Comparison of ENCODE assay signal across 1 cellular context in genomic region chr12:69623970-69624369, GRCh38.
TF ChIP-seq lines count a peak whose summit lies in the region.

No MANE protein-coding gene starts in this region.

TF ChIP-seq in K562, 482 proteins besides CTCF, POLR2A, EP300 and RAD21 (continued from another document):
- TF ChIP-seq LEF1 (IDR thresholded peaks at IDR 0.05), result peak; percentile 98
- TF ChIP-seq HDGF (IDR thresholded peaks at IDR 0.05), result no peak
- TF ChIP-seq ID3 (CRISPR knock-in tag; IDR thresholded peaks at IDR 0.05), result no peak
- peak; percentile 94 for TF ChIP-seq ID3 (tag; IDR thresholded peaks at IDR 0.05)
- no peak for TF ChIP-seq XRCC3 (IDR thresholded peaks at IDR 0.05)
- peak; percentile 82; the same call in 1 of the 2 replicates for TF ChIP-seq CBFB (CRISPR knock-in tag; IDR thresholded peaks at IDR 0.05)
- no peak for TF ChIP-seq GTF2E2 (tag; IDR thresholded peaks at IDR 0.05)
- no peak for TF ChIP-seq HDAC6 (IDR thresholded peaks at IDR 0.05; ENCODE audit: low read depth, low read length)
- peak; percentile 70 for TF ChIP-seq JUND (IDR thresholded peaks at IDR 0.05; ENCODE audit: borderline replicate concordance, low read depth, low read length)
- peak; percentile 55; the same call in 1 of the 3 replicates for TF ChIP-seq JUND (tag; IDR thresholded peaks at IDR 0.05; ENCODE audit: borderline replicate concordance, low read depth, low read length)
- peak; percentile 93 for TF ChIP-seq ZNF583 (CRISPR knock-in tag; IDR thresholded peaks at IDR 0.05)
- TF ChIP-seq CREM (IDR thresholded peaks at IDR 0.05; ENCODE audit: low read depth), result peak; percentile 83
- peak; percentile 97 for TF ChIP-seq SOX6 (IDR thresholded peaks at IDR 0.05)
- no peak for TF ChIP-seq PREB (CRISPR knock-in tag; IDR thresholded peaks at IDR 0.05)
- peak; percentile 93 for TF ChIP-seq ZNF175 (CRISPR knock-in tag; IDR thresholded peaks at IDR 0.05; ENCODE audit: low read depth)
- no peak for TF ChIP-seq POLR2B (IDR thresholded peaks at IDR 0.05; ENCODE audit: low read depth, partially characterized antibody)
- TF ChIP-seq ARID3B (CRISPR knock-in tag; IDR thresholded peaks at IDR 0.05; ENCODE audit: borderline replicate concordance), result no peak
- TF ChIP-seq SRSF1 (IDR thresholded peaks at IDR 0.05; ENCODE audit: low read depth, low read length), result no peak
- TF ChIP-seq POLR2AphosphoS5 (IDR thresholded peaks at IDR 0.05; ENCODE audit: control insufficient read depth, insufficient read depth, low read depth, low read length), result peak; percentile 100
- TF ChIP-seq EGR1 (conservative IDR thresholded peaks at IDR 0.05), result no peak
- TF ChIP-seq TRIM24 (IDR thresholded peaks at IDR 0.05), result peak; percentile 100
- TF ChIP-seq ASH1L (IDR thresholded peaks at IDR 0.05; ENCODE audit: borderline replicate concordance, low read depth, partially characterized antibody), result no peak
- TF ChIP-seq ZNF324 (CRISPR knock-in tag; IDR thresholded peaks at IDR 0.05), result no peak
- TF ChIP-seq U2AF2 (optimal IDR thresholded peaks at IDR 0.05; ENCODE audit: low read depth, low read length), result no peak
- TF ChIP-seq CCNT2 (IDR thresholded peaks at IDR 0.05; ENCODE audit: borderline replicate concordance, extremely low read depth, insufficient read length, low read depth, low read length), result peak; percentile 98
- no peak for TF ChIP-seq TEAD2 (tag; IDR thresholded peaks at IDR 0.05)
- no peak for TF ChIP-seq EWSR1 (IDR thresholded peaks at IDR 0.05; ENCODE audit: borderline replicate concordance, low read depth, partially characterized antibody)
